Comparison of ENCODE assay signal across 19 cellular contexts in genomic region chr20:49601153-49601924, GRCh38. TPM values are rescaled to one million over a fixed set of nuclear protein-coding genes. Genes with fewer than 3 reads are reported as not detected.
DNase-seq lines count a peak whose midpoint lies in the region; ATAC-seq and TF ChIP-seq lines count a peak whose summit lies in the region.
"Had no signal": no experiment of that assay in that cellular context is flagged by ENCODE, and none has a peak within 500 bp of the region (broad histone marks: within the 10 kb centered on the region; RNA-seq: fewer than 3 reads in every experiment).

No MANE protein-coding gene starts in this region.

- no peaks in the 10 kb centered on the region for H3K9me3 Mint-ChIP-seq in activated CD4-positive, alpha-beta T cell treated with anti-CD3 and anti-CD28 coated beads, Interleukin-2, amount 10 ng/mL, durations not matched to agents 24 days and 14 days
- peaks cover 9% of the 10 kb centered on the region for H3K9me3 Mint-ChIP-seq in activated naive CD4-positive, alpha-beta T cell treated with anti-CD3 and anti-CD28 coated beads, Interleukin-2, amount 10 ng/mL, durations not matched to agents 7 days and 5 days
- no peaks in the 10 kb centered on the region for H3K9me3 Mint-ChIP-seq in Calu3 (ENCODE audit: low read depth, unreplicated experiment)
- H3K9me3 Mint-ChIP-seq: IgD-negative memory B cell had no signal

- BruUV-seq in Calu3 (replicated peaks; lab: Mats Ljungman, UMichigan) = no TSS peak

- no peaks in the 10 kb centered on the region for H3K9me3 ChIP-seq in lower lobe of right lung
- H3K9me3 ChIP-seq: Peyer's patch had no signal

- H3K27me3 Mint-ChIP-seq in activated CD4-positive, alpha-beta T cell treated with anti-CD3 and anti-CD28 coated beads, Interleukin-2, amount 10 ng/mL, durations not matched to agents 24 days and 14 days = no peaks in the 10 kb centered on the region
- H3K27me3 Mint-ChIP-seq in activated naive CD4-positive, alpha-beta T cell treated with anti-CD3 and anti-CD28 coated beads, Interleukin-2, amount 10 ng/mL, durations not matched to agents 7 days and 5 days = peaks cover 4% of the 10 kb centered on the region
- no peaks in the 10 kb centered on the region for H3K27me3 Mint-ChIP-seq in Calu3 (ENCODE audit: unreplicated experiment)

- H3K4me1 Mint-ChIP-seq in activated CD4-positive, alpha-beta T cell treated with anti-CD3 and anti-CD28 coated beads, Interleukin-2, amount 10 ng/mL, durations not matched to agents 24 days and 14 days = peaks cover 45% of the 10 kb centered on the region
- peaks cover 58% of the 10 kb centered on the region for H3K4me1 Mint-ChIP-seq in activated naive CD4-positive, alpha-beta T cell treated with anti-CD3 and anti-CD28 coated beads, Interleukin-2, amount 10 ng/mL, durations not matched to agents 7 days and 5 days
- H3K4me1 Mint-ChIP-seq in Calu3 (ENCODE audit: low read depth, unreplicated experiment) = peaks cover 17% of the 10 kb centered on the region

- no peak for TF ChIP-seq CTCF in Calu3 (IDR thresholded peaks at IDR 0.05; ENCODE audit: unreplicated experiment)
- TF ChIP-seq CTCF in lower lobe of right lung (IDR thresholded peaks at IDR 0.05) = no peak

- intact Hi-C loops in activated CD4-positive, alpha-beta T cell treated with anti-CD3 and anti-CD28 coated beads, Interleukin-2, amount 10 ng/mL, durations not matched to agents 24 days and 14 days (cut with micrococcal nuclease) = no loop called here
- intact Hi-C loops in Calu3 (cut with micrococcal nuclease; ENCODE audit: unreplicated experiment) = no loop called here
- intact Hi-C loops in lower lobe of right lung (cut with DNase I) = loop anchor here (10.0 kb wide), 1 partner anchor 57 kb away; no protein-coding TSS in a partner anchor

- no peak overlapping the region for H3K4me3 ChIP-seq in lower lobe of right lung
- H3K4me3 ChIP-seq: Peyer's patch had no signal

- no peaks in the 10 kb centered on the region for H3K36me3 ChIP-seq in lower lobe of right lung
- H3K36me3 ChIP-seq: Peyer's patch had no signal

- no peaks in the 10 kb centered on the region for H3K27me3 ChIP-seq in lower lobe of right lung (ENCODE audit: low read depth)
- H3K27me3 ChIP-seq: Peyer's patch had no signal

- no peak for DNase-seq in activated CD4-positive, alpha-beta T cell treated with anti-CD3 and anti-CD28 coated beads, Interleukin-2, amount 10 ng/mL, durations not matched to agents 24 days and 14 days
- no peak for DNase-seq in activated CD4-positive, alpha-beta T cell treated with anti-CD3 and anti-CD28 coated beads for 4 hours
- no peak for DNase-seq in activated naive CD4-positive, alpha-beta T cell treated with anti-CD3 and anti-CD28 coated beads, Interleukin-2, amount 10 ng/mL, durations not matched to agents 7 days and 5 days
- no peak for DNase-seq in activated naive CD4-positive, alpha-beta T cell treated with anti-CD3 and anti-CD28 coated beads, Interleukin-2, amount 50 U/mL, for 16 hours
- DNase-seq in Calu3 (no peak), lower lobe of right lung (peak; percentile 3), HK-2 (ENCODE audit: unreplicated experiment) (no peak), CD1c-positive myeloid dendritic cell (ENCODE audit: extremely low spot score) (no peak)
- DNase-seq: DMS79, MV-4-11, NCI-H1105 treated with DMSO at 0.1 percent for 48 hours, NCI-H2081, NCI-H2171 treated with DMSO at 0.1 percent for 48 hours, NCI-H524 treated with DMSO at 0.1 percent for 48 hours, NCI-H82 had no signal

- H3K4me3 Mint-ChIP-seq in activated CD4-positive, alpha-beta T cell treated with anti-CD3 and anti-CD28 coated beads, Interleukin-2, amount 10 ng/mL, durations not matched to agents 24 days and 14 days = no peak overlapping the region
- no peak overlapping the region for H3K4me3 Mint-ChIP-seq in activated naive CD4-positive, alpha-beta T cell treated with anti-CD3 and anti-CD28 coated beads, Interleukin-2, amount 10 ng/mL, durations not matched to agents 7 days and 5 days
- H3K4me3 Mint-ChIP-seq in Calu3 (ENCODE audit: low read depth, unreplicated experiment) = no peak overlapping the region
- H3K4me3 Mint-ChIP-seq: IgD-negative memory B cell had no signal

- no peak for ATAC-seq in lower lobe of right lung

- CTCF ChIA-PET in activated naive CD4-positive, alpha-beta T cell treated with anti-CD3 and anti-CD28 coated beads, Interleukin-2, amount 10 ng/mL, durations not matched to agents 7 days and 5 days (lab: Charles Lee) = interaction anchor here (0.9 to 16.8 kb wide), 4 partner anchors 8 to 220 kb away, joined by 3 to 532 read pairs (median 32); no protein-coding TSS in a partner anchor
- CTCF ChIA-PET in Calu3 (lab: Charles Lee) = interaction anchor here (0.7 to 1.7 kb wide), 3 partner anchors 14 to 60 kb away, joined by 3 to 7 read pairs (median 4); no protein-coding TSS in a partner anchor

- H3K4me1 ChIP-seq in lower lobe of right lung = peaks cover 8% of the 10 kb centered on the region
- H3K4me1 ChIP-seq: Peyer's patch had no signal

- H3K27ac ChIP-seq in lower lobe of right lung = no peak overlapping the region
- H3K27ac ChIP-seq: C4-2B, Peyer's patch had no signal

- peak overlapping the region; percentile 78 for H3K27ac Mint-ChIP-seq in activated CD4-positive, alpha-beta T cell treated with anti-CD3 and anti-CD28 coated beads, Interleukin-2, amount 10 ng/mL, durations not matched to agents 24 days and 14 days
- H3K27ac Mint-ChIP-seq in activated naive CD4-positive, alpha-beta T cell treated with anti-CD3 and anti-CD28 coated beads, Interleukin-2, amount 10 ng/mL, durations not matched to agents 7 days and 5 days = peak overlapping the region; percentile 39
- peak overlapping the region; percentile 9 for H3K27ac Mint-ChIP-seq in Calu3 (ENCODE audit: unreplicated experiment)

- peaks cover 53% of the 10 kb centered on the region for H3K36me3 Mint-ChIP-seq in activated CD4-positive, alpha-beta T cell treated with anti-CD3 and anti-CD28 coated beads, Interleukin-2, amount 10 ng/mL, durations not matched to agents 24 days and 14 days (ENCODE audit: low read depth)
- peaks cover 29% of the 10 kb centered on the region for H3K36me3 Mint-ChIP-seq in activated naive CD4-positive, alpha-beta T cell treated with anti-CD3 and anti-CD28 coated beads, Interleukin-2, amount 10 ng/mL, durations not matched to agents 7 days and 5 days
- peaks cover 5% of the 10 kb centered on the region for H3K36me3 Mint-ChIP-seq in Calu3 (ENCODE audit: insufficient read depth, unreplicated experiment)

RNA-seq across cellular contexts. Expression of gene PTGIS, which starts 33.4 kb away (rescaled TPM):
- total RNA-seq in activated CD4-positive, alpha-beta T cell treated with anti-CD3 and anti-CD28 coated beads, Interleukin-2, amount 10 ng/mL, durations not matched to agents 24 days and 14 days = 51.7 and 57.6 TPM in 2 replicates
- total RNA-seq in Calu3 (2022) (0.26 and 0.29 TPM in 2 replicates), lower lobe of right lung (41.2 TPM)
- total RNA-seq: OCI-LY7 had no signal

Comparison
In these comparisons a context has a peak if more than half of its experiments do, and no peak if none do; other contexts are left out.
1. H3K27ac Mint-ChIP-seq: peak in every context shown above with its lines; median percentile 78 in activated CD4-positive, alpha-beta T cell treated with anti-CD3 and anti-CD28 coated beads, Interleukin-2, amount 10 ng/mL, durations not matched to agents 24 days and 14 days; 39 in activated naive CD4-positive, alpha-beta T cell treated with anti-CD3 and anti-CD28 coated beads, Interleukin-2, amount 10 ng/mL, durations not matched to agents 7 days and 5 days; 9 in Calu3.
2. RNA of gene PTGIS, which starts 33.4 kb away (total RNA-seq): 51.7 to 57.6 TPM in activated CD4-positive, alpha-beta T cell treated with anti-CD3 and anti-CD28 coated beads, Interleukin-2, amount 10 ng/mL, durations not matched to agents 24 days and 14 days and 41.2 TPM in lower lobe of right lung (single experiment); 0.26 to 0.29 TPM in Calu3; every median in the first group is over 10 times any median in the second.